Comparison of ENCODE assay signal across 14 cellular contexts in the genomic region with DNA sequence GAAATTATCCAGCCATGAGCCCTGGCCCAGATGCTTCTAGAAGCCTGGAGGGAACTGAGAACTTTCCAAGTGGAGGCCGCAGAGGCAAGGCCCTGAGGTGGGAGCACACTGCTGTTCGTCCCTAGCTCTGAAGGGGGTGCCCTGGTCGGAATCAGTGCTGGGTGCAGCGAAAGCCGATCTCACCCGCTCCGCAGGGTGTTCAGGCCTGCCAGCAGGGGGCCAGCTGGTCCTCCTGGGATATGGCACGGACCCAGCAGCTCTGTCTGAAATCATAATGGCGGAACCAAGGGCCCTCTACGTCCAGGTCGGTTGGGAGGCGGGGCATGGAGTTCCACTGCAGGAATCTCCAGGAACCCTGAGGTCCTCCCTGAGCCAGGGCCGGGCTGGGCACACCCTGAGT. TPM values are rescaled to one million over a fixed set of nuclear protein-coding genes. Genes with fewer than 3 reads are reported as not detected.
"Had no signal": no experiment of that assay in that cellular context is flagged by ENCODE, and none has a peak within 500 bp of the region (broad histone marks: within the 10 kb centered on the region; RNA-seq: fewer than 3 reads in every experiment).

No MANE protein-coding gene starts in this region.

RNA-seq across cellular contexts. Expression of a gene that starts 40.7 kb away (rescaled TPM):
- total RNA-seq: activated CD4-positive, alpha-beta memory T cell treated with anti-CD3 and anti-CD28 coated beads, Interleukin-2, amount 10 ng/mL, durations not matched to agents 7 days and 5 days; activated CD4-positive, alpha-beta T cell treated with anti-CD3 and anti-CD28 coated beads for 36 hours; activated CD4-positive, alpha-beta T cell treated with anti-CD3 and anti-CD28 coated beads, Interleukin-2, amount 10 ng/mL, durations not matched to agents 7 days and 5 days; activated CD8-positive, alpha-beta memory T cell treated with anti-CD3 and anti-CD28 coated beads, Interleukin-2, amount 10 ng/mL, durations not matched to agents 7 days and 5 days; activated CD8-positive, alpha-beta T cell treated with anti-CD3 and anti-CD28 coated beads, Interleukin-2, amount 10 ng/mL, durations not matched to agents 7 days and 5 days; activated T-helper 2 cell treated with anti-CD3 and anti-CD28 coated beads, Interferon-gamma antibody, Interleukin-2, Interleukin-4, amounts not matched to agents 10 μg/mL and 5 μg/mL and 100 μg/mL, durations not matched to agents 14 hours and 24 hours and 36 hours; ascending aorta; bronchial epithelial cell; cardiac muscle cell; T-helper 1 cell treated with Interleukin-12 subunit alpha and Interleukin-12 subunit beta and Interleukin-4 antibody, amounts not matched to agents 30 ng/mL and 1 ng/mL, for 36 hours; T-helper 17 cell; T-helper 2 cell treated with Interferon-gamma antibody and Interleukin-4, amounts not matched to agents 100 ng/mL and 5 ng/mL, for 36 hours; WTC11 had no signal
- polyA plus RNA-seq: adipose tissue, cardiac muscle cell had no signal
